In the genomic region with DNA sequence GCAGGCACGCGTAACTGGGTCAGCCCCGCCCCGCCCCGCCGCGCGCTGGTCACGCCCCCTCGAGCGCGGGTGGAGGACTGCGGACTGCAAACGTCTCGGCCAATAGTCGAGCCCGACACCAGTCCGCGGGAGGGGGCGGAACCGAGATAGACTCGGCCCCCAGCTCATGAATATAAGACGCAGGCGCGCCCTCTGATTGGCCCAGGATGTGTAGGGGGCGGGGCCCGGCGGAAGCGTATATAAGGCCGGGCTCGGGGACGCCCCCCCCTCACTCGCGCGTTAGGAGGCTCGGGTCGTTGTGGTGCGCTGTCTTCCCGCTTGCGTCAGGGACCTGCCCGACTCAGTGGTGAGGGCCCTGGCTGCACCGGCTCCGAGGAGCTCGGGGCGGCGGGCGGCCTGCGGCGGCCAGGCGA, we compare ENCODE assay signal across 8 cellular contexts. TPM values are rescaled to one million over a fixed set of nuclear protein-coding genes. Genes with fewer than 3 reads are reported as not detected.
DNase-seq lines count a peak whose midpoint lies in the region; ATAC-seq, FAIRE-seq and TF ChIP-seq lines count a peak whose summit lies in the region.

A gene (plus strand): TSS at position 268 of the 413 bp plus-strand sequence. CDS start 1,602 bp downstream, outside the sequence.

- H3K27me3 ChIP-seq in HCT116 (ENCODE audit: insufficient read depth, low read length): no peaks in the 10 kb centered on the region
- H3K27me3 ChIP-seq in SJSA1 (replicated peaks): no peaks in the 10 kb centered on the region
- H3K27me3 ChIP-seq in neuron (ENCODE audit: insufficient read depth, low read length): no peaks in the 10 kb centered on the region

- ATAC-seq in HCT116: peak; percentile 69

- H4K20me1 ChIP-seq in HCT116 (ENCODE audit: insufficient read depth): no peaks in the 10 kb centered on the region

- no peaks in the 10 kb centered on the region for H3K9me2 ChIP-seq in HCT116 (ENCODE audit: insufficient read depth)

- CTCF ChIA-PET in HCT116 (lab: Charles Lee): interaction anchor here (1.0 to 6.5 kb wide), 4 partner anchors 13 to 186 kb away, joined by 3 to 325 read pairs (median 3); no protein-coding TSS in a partner anchor

- TF ChIP-seq POLR2A in HCT116 (IDR thresholded peaks at IDR 0.05; ENCODE audit: borderline replicate concordance, extremely low read depth, insufficient read depth, insufficient read length): peak; percentile 97

- H3K4me1 ChIP-seq in HCT116 (ENCODE audit: control insufficient read depth in 1 of 2, insufficient read depth in 2 of 2, low read length in 2 of 2): peaks cover 44 to 81% of the 10 kb centered on the region in 2 experiments
- peaks cover 55% of the 10 kb centered on the region for H3K4me1 ChIP-seq in SJSA1 (replicated peaks)
- peaks cover 78% of the 10 kb centered on the region for H3K4me1 ChIP-seq in neuron (ENCODE audit: insufficient read depth, low read length)

- H3K9ac ChIP-seq in HCT116 (ENCODE audit: low read length): peak within 1 kb of the TSS; percentile 98

- H3K27ac ChIP-seq in HCT116 (ENCODE audit: low read depth, low read length): peak within 1 kb of the TSS; percentile 100
- H3K27ac ChIP-seq in SJSA1: peak within 1 kb of the TSS; percentile 84

- H3K4me3 ChIP-seq in HCT116 (replicated peaks in 1 of 2; ENCODE audit: low read depth in 1 of 2, low read length in 2 of 2) (peak within 1 kb of the TSS; percentile 85 to 96), SJSA1 (peak within 1 kb of the TSS; percentile 82), foreskin fibroblast (ENCODE audit: low read depth in 1 of 2, low read length in 2 of 2) (peak within 1 kb of the TSS; percentile 68 to 91), neuron (ENCODE audit: low read length) (peak within 1 kb of the TSS; percentile 74)

- peak; percentile 98 for FAIRE-seq in G401.6 (lab: Jason Lieb, UNC)

- H3K36me3 ChIP-seq in HCT116 (ENCODE audit: control insufficient read depth in 1 of 2, insufficient read depth in 2 of 2, low read length in 2 of 2) (peaks cover 24 to 26% of the 10 kb centered on the region in 2 experiments; a peak in 3 of 4 replicates), SJSA1 (peaks cover 49% of the 10 kb centered on the region), neuron (ENCODE audit: insufficient read depth, low read length) (peaks cover 40% of the 10 kb centered on the region)

- intact Hi-C loops in HCT116 (cut with micrococcal nuclease): no loop called here

- RAD21 ChIA-PET in HCT116 (lab: Charles Lee; ENCODE audit: low non-redundant PET in 1 of 2, low total read pairs in 2 of 2, uncharacterized antibody in 2 of 2, unreplicated experiment in 2 of 2): interaction anchor here (0.6 to 1.4 kb wide), 5 partner anchors 16 to 243 kb away, joined by 3 to 16 read pairs (median 4); a partner anchor contains a TSS

- no TSS peak for BruUV-seq in HCT116 (replicated peaks; lab: Mats Ljungman, UMichigan)

- TF ChIP-seq RAD21 in HCT116 (IDR thresholded peaks at IDR 0.05; ENCODE audit: low read depth): no peak

- TF ChIP-seq CTCF in HCT116 (IDR thresholded peaks at IDR 0.05 in 2 of 3, conservative IDR thresholded peaks at IDR 0.05 in 1 of 3; ENCODE audit: borderline replicate concordance in 1 of 3, insufficient read depth in 1 of 3, low read depth in 2 of 3, low read length in 2 of 3): no peak
- no peak for TF ChIP-seq CTCF in foreskin fibroblast (IDR thresholded peaks at IDR 0.05; ENCODE audit: low read depth, low read length)

- POLR2A ChIA-PET in HCT116 (lab: Charles Lee): interaction anchor here (0.6 to 1.7 kb wide), 46 partner anchors 10 to 635 kb away, joined by 3 to 139 read pairs (median 5); a partner anchor contains a TSS

- peaks cover 45% of the 10 kb centered on the region for H3K79me2 ChIP-seq in HCT116 (ENCODE audit: insufficient read depth, low read length)

- H3K9me3 ChIP-seq in HCT116 (ENCODE audit: control insufficient read depth in 1 of 2, insufficient read depth in 1 of 2, low read depth in 1 of 2, low read length in 2 of 2): no peaks in the 10 kb centered on the region
- no peaks in the 10 kb centered on the region for H3K9me3 ChIP-seq in SJSA1 (replicated peaks)
- no peaks in the 10 kb centered on the region for H3K9me3 ChIP-seq in neuron (ENCODE audit: low read length)

- DNase-seq in HCT116 (ENCODE audit: low read depth, low spot score) (peak; percentile 97), MV-4-11 (lab: John Stamatoyannopoulos, UW) (peak; percentile 100), SJSA1 (ENCODE audit: low read depth in 1 of 2, low spot score in 2 of 2) (peak; percentile 99 to 100), foreskin fibroblast (peak; percentile 99 to 100), stromal cell of bone marrow (ENCODE audit: low read depth) (peak; percentile 97)
- DNase-seq in activated gamma-delta T cell treated with anti-CD3 and anti-CD28 coated beads, Interleukin-2, amount 50 U/mL, for 16 hours (ENCODE audit: low read depth): peak; percentile 99

- H2AFZ ChIP-seq in HCT116 (ENCODE audit: low read depth, low read length, poor library complexity, severe bottlenecking): no peak within 1 kb of the TSS
- H2AFZ ChIP-seq in neuron (ENCODE audit: low read depth, low read length): no peak within 1 kb of the TSS

- H3K4me2 ChIP-seq in HCT116 (ENCODE audit: low read length): peak within 1 kb of the TSS; percentile 100

TF ChIP-seq in HCT116, 20 proteins besides CTCF, POLR2A, EP300 and RAD21:
- TF ChIP-seq SP1 (IDR thresholded peaks at IDR 0.05; ENCODE audit: low read depth) (no peak), ZFX (IDR thresholded peaks at IDR 0.05) (no peak; the same call in 1 of the 2 replicates), YY1 (IDR thresholded peaks at IDR 0.05; ENCODE audit: extremely low read depth, insufficient replicate concordance, low read depth, low read length) (no peak), POLR2AphosphoS5 (IDR thresholded peaks at IDR 0.05; ENCODE audit: low read depth, low read length) (peak; percentile 98)
- TF ChIP-seq, protein P1, sequence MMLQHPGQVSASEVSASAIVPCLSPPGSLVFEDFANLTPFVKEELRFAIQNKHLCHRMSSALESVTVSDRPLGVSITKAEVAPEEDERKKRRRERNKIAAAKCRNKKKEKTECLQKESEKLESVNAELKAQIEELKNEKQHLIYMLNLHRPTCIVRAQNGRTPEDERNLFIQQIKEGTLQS (IDR thresholded peaks at IDR 0.05): no peak

RNA-seq across cellular contexts. Expression of the gene that starts here (rescaled TPM):
- total RNA-seq in HCT116 (2021; ENCODE audit: unreplicated experiment): 276 TPM
- polyA plus RNA-seq in HCT116 (2012): 398 and 405 TPM in 2 replicates
- 314 and 318 TPM in 2 replicates for total RNA-seq in SJSA1 (2014; rRNA removed; shearing (Covaris generic))

Comparison
In these comparisons a context has a peak if more than half of its experiments do, and no peak if none do; other contexts are left out.
1. Peak in every context shown above with its lines: DNase-seq, ATAC-seq, H3K4me3 ChIP-seq and H3K27ac ChIP-seq.